1 cellular context compared by ENCODE assay signal in the genomic region with DNA sequence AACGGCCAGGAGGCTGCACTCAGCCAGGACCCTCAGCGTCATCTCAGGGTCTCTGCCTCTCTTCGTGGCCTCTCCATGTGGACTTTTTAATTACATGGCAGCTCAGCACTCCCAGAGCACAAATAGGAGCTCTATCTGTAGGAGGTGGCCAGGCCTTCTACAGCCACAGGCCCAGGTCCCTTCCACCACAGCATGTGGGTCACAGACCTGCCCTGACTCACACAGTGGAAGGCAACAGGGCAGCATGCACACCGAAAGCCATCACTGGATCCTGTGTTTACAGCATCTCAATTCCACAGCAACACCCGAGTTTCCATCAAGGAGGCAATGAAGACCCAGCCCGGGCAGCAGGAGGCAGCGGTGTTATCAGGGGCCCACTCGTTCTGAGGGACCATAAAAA.
TF ChIP-seq lines count a peak whose summit lies in the region.

No MANE protein-coding gene starts in this region.

TF ChIP-seq in K562, 482 proteins besides CTCF, POLR2A, EP300 and RAD21 (continues in another document):
- TF ChIP-seq, protein P1, sequence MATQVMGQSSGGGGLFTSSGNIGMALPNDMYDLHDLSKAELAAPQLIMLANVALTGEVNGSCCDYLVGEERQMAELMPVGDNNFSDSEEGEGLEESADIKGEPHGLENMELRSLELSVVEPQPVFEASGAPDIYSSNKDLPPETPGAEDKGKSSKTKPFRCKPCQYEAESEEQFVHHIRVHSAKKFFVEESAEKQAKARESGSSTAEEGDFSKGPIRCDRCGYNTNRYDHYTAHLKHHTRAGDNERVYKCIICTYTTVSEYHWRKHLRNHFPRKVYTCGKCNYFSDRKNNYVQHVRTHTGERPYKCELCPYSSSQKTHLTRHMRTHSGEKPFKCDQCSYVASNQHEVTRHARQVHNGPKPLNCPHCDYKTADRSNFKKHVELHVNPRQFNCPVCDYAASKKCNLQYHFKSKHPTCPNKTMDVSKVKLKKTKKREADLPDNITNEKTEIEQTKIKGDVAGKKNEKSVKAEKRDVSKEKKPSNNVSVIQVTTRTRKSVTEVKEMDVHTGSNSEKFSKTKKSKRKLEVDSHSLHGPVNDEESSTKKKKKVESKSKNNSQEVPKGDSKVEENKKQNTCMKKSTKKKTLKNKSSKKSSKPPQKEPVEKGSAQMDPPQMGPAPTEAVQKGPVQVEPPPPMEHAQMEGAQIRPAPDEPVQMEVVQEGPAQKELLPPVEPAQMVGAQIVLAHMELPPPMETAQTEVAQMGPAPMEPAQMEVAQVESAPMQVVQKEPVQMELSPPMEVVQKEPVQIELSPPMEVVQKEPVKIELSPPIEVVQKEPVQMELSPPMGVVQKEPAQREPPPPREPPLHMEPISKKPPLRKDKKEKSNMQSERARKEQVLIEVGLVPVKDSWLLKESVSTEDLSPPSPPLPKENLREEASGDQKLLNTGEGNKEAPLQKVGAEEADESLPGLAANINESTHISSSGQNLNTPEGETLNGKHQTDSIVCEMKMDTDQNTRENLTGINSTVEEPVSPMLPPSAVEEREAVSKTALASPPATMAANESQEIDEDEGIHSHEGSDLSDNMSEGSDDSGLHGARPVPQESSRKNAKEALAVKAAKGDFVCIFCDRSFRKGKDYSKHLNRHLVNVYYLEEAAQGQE (CRISPR knock-in tag; IDR thresholded peaks at IDR 0.05; ENCODE audit: low read depth): no peak
- TF ChIP-seq HDGF (IDR thresholded peaks at IDR 0.05) (no peak), TRIM28 (IDR thresholded peaks at IDR 0.05) (no peak), SRSF3 (IDR thresholded peaks at IDR 0.05; ENCODE audit: insufficient read depth, low read length) (no peak), ZNF785 (CRISPR knock-in tag; IDR thresholded peaks at IDR 0.05) (no peak), ZNF184 (CRISPR knock-in tag; IDR thresholded peaks at IDR 0.05) (no peak), SIN3A (IDR thresholded peaks at IDR 0.05; ENCODE audit: borderline replicate concordance in 2 of 2, control insufficient read depth in 1 of 2, low read depth in 2 of 2, low read length in 2 of 2) (no peak), MYBL2 (IDR thresholded peaks at IDR 0.05; ENCODE audit: low read depth) (no peak), MYBL2 (CRISPR knock-in tag; IDR thresholded peaks at IDR 0.05; ENCODE audit: borderline replicate concordance) (no peak), MEF2D (tag; conservative IDR thresholded peaks at IDR 0.05; ENCODE audit: low read depth) (no peak), DDX20 (tag; IDR thresholded peaks at IDR 0.05; ENCODE audit: low read depth) (no peak), ZBTB1 (CRISPR knock-in tag; IDR thresholded peaks at IDR 0.05; ENCODE audit: borderline replicate concordance, low read depth) (no peak), MTA1 (IDR thresholded peaks at IDR 0.05; ENCODE audit: borderline replicate concordance) (no peak), RBFOX2 (IDR thresholded peaks at IDR 0.05; ENCODE audit: low read depth, low read length) (peak; percentile 62), HCFC1 (IDR thresholded peaks at IDR 0.05; ENCODE audit: low read depth, low read length) (no peak), MIER1 (IDR thresholded peaks at IDR 0.05; ENCODE audit: low read depth) (no peak), NFRKB (IDR thresholded peaks at IDR 0.05; ENCODE audit: low read depth) (0 out of 2 replicates have a peak, but pooled peaks have one; percentile 38), CBFB (CRISPR knock-in tag; IDR thresholded peaks at IDR 0.05) (no peak), BACH1 (tag; IDR thresholded peaks at IDR 0.05) (peak; percentile 83), ZNF133 (CRISPR knock-in tag; IDR thresholded peaks at IDR 0.05) (no peak), POLR2G (IDR thresholded peaks at IDR 0.05; ENCODE audit: low read depth, low read length) (peak; percentile 32; the same call in 1 of the 2 replicates), EGR1 (conservative IDR thresholded peaks at IDR 0.05) (no peak), NR2C2 (CRISPR knock-in tag; IDR thresholded peaks at IDR 0.05) (no peak), NR2C2 (tag; IDR thresholded peaks at IDR 0.05) (no peak), MCM5 (IDR thresholded peaks at IDR 0.05; ENCODE audit: low read depth) (no peak), MTA3 (IDR thresholded peaks at IDR 0.05; ENCODE audit: borderline replicate concordance) (no peak), SRF (CRISPR knock-in tag; IDR thresholded peaks at IDR 0.05) (no peak), NFE2L1 (tag; IDR thresholded peaks at IDR 0.05; ENCODE audit: borderline replicate concordance, low read depth) (no peak), XRCC4 (IDR thresholded peaks at IDR 0.05; ENCODE audit: extremely low read depth, insufficient read depth, insufficient read length) (no peak), DIDO1 (tag; IDR thresholded peaks at IDR 0.05; ENCODE audit: low read depth) (no peak), ZNF23 (CRISPR knock-in tag; IDR thresholded peaks at IDR 0.05) (no peak), MCM7 (IDR thresholded peaks at IDR 0.05) (no peak), HMGN3 (IDR thresholded peaks at IDR 0.05; ENCODE audit: borderline replicate concordance, extremely low read depth, insufficient read length, low read depth, low read length) (no peak), SMAD2 (IDR thresholded peaks at IDR 0.05; ENCODE audit: low read depth, low read length) (no peak), KLF10 (CRISPR knock-in tag; IDR thresholded peaks at IDR 0.05) (no peak), ZNF175 (CRISPR knock-in tag; IDR thresholded peaks at IDR 0.05; ENCODE audit: low read depth) (peak; percentile 78), ZNF274 (IDR thresholded peaks at IDR 0.05; ENCODE audit: borderline replicate concordance, low read depth, low read length) (no peak), ZNF77 (CRISPR knock-in tag; IDR thresholded peaks at IDR 0.05) (no peak), RFX7 (CRISPR knock-in tag; IDR thresholded peaks at IDR 0.05) (no peak), TOE1 (IDR thresholded peaks at IDR 0.05; ENCODE audit: borderline replicate concordance) (no peak), TOE1 (CRISPR knock-in tag; IDR thresholded peaks at IDR 0.05; ENCODE audit: borderline replicate concordance, low read depth) (no peak), ZNF699 (CRISPR knock-in tag; IDR thresholded peaks at IDR 0.05; ENCODE audit: insufficient replicate concordance) (no peak), SNIP1 (IDR thresholded peaks at IDR 0.05; ENCODE audit: low read depth) (no peak), BRD9 (IDR thresholded peaks at IDR 0.05; ENCODE audit: low read depth, partially characterized antibody) (no peak)
- TF ChIP-seq, protein P2, sequence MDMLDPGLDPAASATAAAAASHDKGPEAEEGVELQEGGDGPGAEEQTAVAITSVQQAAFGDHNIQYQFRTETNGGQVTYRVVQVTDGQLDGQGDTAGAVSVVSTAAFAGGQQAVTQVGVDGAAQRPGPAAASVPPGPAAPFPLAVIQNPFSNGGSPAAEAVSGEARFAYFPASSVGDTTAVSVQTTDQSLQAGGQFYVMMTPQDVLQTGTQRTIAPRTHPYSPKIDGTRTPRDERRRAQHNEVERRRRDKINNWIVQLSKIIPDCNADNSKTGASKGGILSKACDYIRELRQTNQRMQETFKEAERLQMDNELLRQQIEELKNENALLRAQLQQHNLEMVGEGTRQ (CRISPR knock-in tag; IDR thresholded peaks at IDR 0.05): no peak
- TF ChIP-seq, protein P3, sequence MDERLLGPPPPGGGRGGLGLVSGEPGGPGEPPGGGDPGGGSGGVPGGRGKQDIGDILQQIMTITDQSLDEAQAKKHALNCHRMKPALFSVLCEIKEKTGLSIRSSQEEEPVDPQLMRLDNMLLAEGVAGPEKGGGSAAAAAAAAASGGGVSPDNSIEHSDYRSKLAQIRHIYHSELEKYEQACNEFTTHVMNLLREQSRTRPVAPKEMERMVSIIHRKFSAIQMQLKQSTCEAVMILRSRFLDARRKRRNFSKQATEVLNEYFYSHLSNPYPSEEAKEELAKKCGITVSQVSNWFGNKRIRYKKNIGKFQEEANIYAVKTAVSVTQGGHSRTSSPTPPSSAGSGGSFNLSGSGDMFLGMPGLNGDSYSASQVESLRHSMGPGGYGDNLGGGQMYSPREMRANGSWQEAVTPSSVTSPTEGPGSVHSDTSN (CRISPR knock-in tag; IDR thresholded peaks at IDR 0.05; ENCODE audit: low read depth): no peak
- TF ChIP-seq, protein P3 (tag; conservative IDR thresholded peaks at IDR 0.05; ENCODE audit: low read depth): no peak
- TF ChIP-seq, protein P4, sequence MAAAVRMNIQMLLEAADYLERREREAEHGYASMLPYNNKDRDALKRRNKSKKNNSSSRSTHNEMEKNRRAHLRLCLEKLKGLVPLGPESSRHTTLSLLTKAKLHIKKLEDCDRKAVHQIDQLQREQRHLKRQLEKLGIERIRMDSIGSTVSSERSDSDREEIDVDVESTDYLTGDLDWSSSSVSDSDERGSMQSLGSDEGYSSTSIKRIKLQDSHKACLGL (CRISPR knock-in tag; IDR thresholded peaks at IDR 0.05; ENCODE audit: borderline replicate concordance, poor library complexity, severe bottlenecking): no peak
- TF ChIP-seq, protein P5, sequence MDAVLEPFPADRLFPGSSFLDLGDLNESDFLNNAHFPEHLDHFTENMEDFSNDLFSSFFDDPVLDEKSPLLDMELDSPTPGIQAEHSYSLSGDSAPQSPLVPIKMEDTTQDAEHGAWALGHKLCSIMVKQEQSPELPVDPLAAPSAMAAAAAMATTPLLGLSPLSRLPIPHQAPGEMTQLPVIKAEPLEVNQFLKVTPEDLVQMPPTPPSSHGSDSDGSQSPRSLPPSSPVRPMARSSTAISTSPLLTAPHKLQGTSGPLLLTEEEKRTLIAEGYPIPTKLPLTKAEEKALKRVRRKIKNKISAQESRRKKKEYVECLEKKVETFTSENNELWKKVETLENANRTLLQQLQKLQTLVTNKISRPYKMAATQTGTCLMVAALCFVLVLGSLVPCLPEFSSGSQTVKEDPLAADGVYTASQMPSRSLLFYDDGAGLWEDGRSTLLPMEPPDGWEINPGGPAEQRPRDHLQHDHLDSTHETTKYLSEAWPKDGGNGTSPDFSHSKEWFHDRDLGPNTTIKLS (IDR thresholded peaks at IDR 0.05; ENCODE audit: borderline replicate concordance, low read depth): no peak
- TF ChIP-seq, protein P6, sequence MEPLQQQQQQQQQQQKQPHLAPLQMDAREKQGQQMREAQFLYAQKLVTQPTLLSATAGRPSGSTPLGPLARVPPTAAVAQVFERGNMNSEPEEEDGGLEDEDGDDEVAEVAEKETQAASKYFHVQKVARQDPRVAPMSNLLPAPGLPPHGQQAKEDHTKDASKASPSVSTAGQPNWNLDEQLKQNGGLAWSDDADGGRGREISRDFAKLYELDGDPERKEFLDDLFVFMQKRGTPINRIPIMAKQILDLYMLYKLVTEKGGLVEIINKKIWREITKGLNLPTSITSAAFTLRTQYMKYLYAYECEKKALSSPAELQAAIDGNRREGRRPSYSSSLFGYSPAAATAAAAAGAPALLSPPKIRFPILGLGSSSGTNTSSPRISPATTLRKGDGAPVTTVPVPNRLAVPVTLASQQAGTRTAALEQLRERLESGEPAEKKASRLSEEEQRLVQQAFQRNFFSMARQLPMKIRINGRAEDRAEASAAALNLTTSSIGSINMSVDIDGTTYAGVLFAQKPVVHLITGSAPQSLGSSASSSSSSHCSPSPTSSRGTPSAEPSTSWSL (CRISPR knock-in tag; IDR thresholded peaks at IDR 0.05; ENCODE audit: borderline replicate concordance): no peak
- TF ChIP-seq, protein P7, sequence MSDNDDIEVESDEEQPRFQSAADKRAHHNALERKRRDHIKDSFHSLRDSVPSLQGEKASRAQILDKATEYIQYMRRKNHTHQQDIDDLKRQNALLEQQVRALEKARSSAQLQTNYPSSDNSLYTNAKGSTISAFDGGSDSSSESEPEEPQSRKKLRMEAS (CRISPR knock-in tag; IDR thresholded peaks at IDR 0.05): peak; percentile 66
- TF ChIP-seq, protein P8, sequence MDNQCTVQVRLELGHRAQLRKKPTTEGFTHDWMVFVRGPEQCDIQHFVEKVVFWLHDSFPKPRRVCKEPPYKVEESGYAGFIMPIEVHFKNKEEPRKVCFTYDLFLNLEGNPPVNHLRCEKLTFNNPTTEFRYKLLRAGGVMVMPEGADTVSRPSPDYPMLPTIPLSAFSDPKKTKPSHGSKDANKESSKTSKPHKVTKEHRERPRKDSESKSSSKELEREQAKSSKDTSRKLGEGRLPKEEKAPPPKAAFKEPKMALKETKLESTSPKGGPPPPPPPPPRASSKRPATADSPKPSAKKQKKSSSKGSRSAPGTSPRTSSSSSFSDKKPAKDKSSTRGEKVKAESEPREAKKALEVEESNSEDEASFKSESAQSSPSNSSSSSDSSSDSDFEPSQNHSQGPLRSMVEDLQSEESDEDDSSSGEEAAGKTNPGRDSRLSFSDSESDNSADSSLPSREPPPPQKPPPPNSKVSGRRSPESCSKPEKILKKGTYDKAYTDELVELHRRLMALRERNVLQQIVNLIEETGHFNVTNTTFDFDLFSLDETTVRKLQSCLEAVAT (IDR thresholded peaks at IDR 0.05): no peak
- TF ChIP-seq, protein P9, sequence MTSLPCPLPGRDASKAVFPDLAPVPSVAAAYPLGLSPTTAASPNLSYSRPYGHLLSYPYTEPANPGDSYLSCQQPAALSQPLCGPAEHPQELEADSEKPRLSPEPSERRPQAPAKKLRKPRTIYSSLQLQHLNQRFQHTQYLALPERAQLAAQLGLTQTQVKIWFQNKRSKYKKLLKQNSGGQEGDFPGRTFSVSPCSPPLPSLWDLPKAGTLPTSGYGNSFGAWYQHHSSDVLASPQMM (CRISPR knock-in tag; IDR thresholded peaks at IDR 0.05): no peak
- TF ChIP-seq, protein P10, sequence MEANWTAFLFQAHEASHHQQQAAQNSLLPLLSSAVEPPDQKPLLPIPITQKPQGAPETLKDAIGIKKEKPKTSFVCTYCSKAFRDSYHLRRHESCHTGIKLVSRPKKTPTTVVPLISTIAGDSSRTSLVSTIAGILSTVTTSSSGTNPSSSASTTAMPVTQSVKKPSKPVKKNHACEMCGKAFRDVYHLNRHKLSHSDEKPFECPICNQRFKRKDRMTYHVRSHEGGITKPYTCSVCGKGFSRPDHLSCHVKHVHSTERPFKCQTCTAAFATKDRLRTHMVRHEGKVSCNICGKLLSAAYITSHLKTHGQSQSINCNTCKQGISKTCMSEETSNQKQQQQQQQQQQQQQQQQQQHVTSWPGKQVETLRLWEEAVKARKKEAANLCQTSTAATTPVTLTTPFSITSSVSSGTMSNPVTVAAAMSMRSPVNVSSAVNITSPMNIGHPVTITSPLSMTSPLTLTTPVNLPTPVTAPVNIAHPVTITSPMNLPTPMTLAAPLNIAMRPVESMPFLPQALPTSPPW (CRISPR knock-in tag; IDR thresholded peaks at IDR 0.05): no peak
